Comparison of ENCODE assay signal across 8 cellular contexts in the genomic region with DNA sequence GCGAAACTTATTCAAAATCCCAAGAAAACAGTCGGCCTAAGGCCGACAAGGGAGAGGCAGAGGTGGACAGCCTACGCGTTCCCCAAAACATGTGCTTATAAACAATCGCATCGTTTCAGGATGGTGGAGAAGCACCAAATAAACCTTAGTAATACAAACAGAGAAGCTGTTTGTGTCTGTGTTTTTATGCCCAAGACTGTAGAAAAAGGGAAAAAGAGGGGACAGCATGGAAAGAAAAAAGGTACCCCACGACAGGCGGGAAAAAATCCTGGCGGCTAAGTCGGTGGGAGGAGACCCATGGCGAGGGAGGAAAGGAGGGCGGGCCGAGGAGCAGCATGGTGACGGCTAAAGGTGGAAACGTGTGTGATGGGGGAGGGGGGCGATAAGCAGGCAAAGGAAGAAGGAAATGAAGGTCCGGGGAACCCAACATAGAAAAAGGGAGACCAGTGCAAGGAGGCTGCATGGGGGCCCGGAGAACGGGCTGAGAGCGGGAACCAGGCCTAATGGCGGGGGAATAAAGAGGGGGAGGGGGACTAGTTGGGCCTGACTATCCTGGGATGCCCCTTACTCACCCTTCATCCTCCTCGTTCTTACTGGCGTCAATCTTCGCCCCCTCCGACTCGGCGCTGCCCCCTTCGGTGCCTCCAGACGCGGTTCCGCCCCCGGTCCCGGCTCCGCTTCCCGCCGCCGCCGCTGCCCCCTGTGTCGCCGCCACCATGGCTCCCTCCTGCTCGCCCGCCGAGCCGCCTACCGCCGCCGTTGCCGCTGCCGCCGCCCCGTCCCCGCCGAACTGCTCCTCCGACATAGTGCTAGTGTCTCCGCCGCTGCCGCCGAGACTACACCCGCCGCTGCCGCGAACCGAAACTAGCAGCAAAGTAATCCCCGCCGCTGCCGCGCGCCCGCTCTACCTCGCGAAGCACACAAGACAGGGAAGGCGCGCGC. TPM values are rescaled to one million over a fixed set of nuclear protein-coding genes. Genes with fewer than 3 reads are reported as not detected.
DNase-seq lines count a peak whose midpoint lies in the region; ATAC-seq and TF ChIP-seq lines count a peak whose summit lies in the region.

No MANE protein-coding gene starts in this region.

- H3K4me3 ChIP-seq in HCT116 (replicated peaks in 1 of 2; ENCODE audit: low read depth in 1 of 2, low read length in 2 of 2) (peak overlapping the region; percentile 67 to 84), MM.1S (ENCODE audit: low read length) (peak overlapping the region; percentile 98), SK-N-SH (ENCODE audit: low read depth in 2 of 2, low read length in 1 of 2) (peak overlapping the region; percentile 75 to 89), cardiac muscle cell (peak overlapping the region; percentile 83), transverse colon (peak overlapping the region; percentile 77 to 97 (median 86))

- CTCF ChIA-PET in HCT116 (lab: Charles Lee) (interaction anchor here (1.2 kb wide), 2 partner anchors 12 to 57 kb away, joined by 3 to 4 read pairs; a partner anchor contains a TSS), SK-N-SH (lab: Yijun Ruan, JAX) (interaction anchor here (1.0 to 3.2 kb wide), 5 partner anchors 32 to 58 kb away, joined by 3 to 15 read pairs (median 7); a partner anchor contains a TSS)

- H3K4me1 ChIP-seq in HCT116 (ENCODE audit: control insufficient read depth in 1 of 2, insufficient read depth in 2 of 2, low read length in 2 of 2): peaks cover 11 to 26% of the 10 kb centered on the region in 2 experiments
- peaks cover 29% of the 10 kb centered on the region for H3K4me1 ChIP-seq in MM.1S (ENCODE audit: low read length)
- peaks cover 13 to 14% of the 10 kb centered on the region in 2 experiments; a peak in 3 of 4 replicates for H3K4me1 ChIP-seq in SK-N-SH (ENCODE audit: control insufficient read depth in 1 of 2, insufficient read depth in 2 of 2, low read depth in 1 of 2, low read length in 1 of 2)
- H3K4me1 ChIP-seq in cardiac muscle cell (ENCODE audit: low read depth): peaks cover 36% of the 10 kb centered on the region
- peaks cover 21 to 53% (median 40%) of the 10 kb centered on the region in 4 donors for H3K4me1 ChIP-seq in transverse colon

- peaks cover 22% of the 10 kb centered on the region for H3F3A ChIP-seq in MM.1S (ENCODE audit: insufficient read depth, low read length)
- H3F3A ChIP-seq in SK-N-SH (replicated peaks; ENCODE audit: insufficient read depth): peaks cover 12% of the 10 kb centered on the region

- TF ChIP-seq POLR2A in HCT116 (IDR thresholded peaks at IDR 0.05; ENCODE audit: borderline replicate concordance, extremely low read depth, insufficient read depth, insufficient read length) (peak; percentile 28), transverse colon (IDR thresholded peaks at IDR 0.05) (no peak)

- H3K4me1 Mint-ChIP-seq in activated naive CD8-positive, alpha-beta T cell (ENCODE audit: low read depth): peaks cover 48% of the 10 kb centered on the region

- no peaks in the 10 kb centered on the region for H3K9me3 ChIP-seq in HCT116 (ENCODE audit: control insufficient read depth in 1 of 2, insufficient read depth in 1 of 2, low read depth in 1 of 2, low read length in 2 of 2)
- H3K9me3 ChIP-seq in MM.1S (replicated peaks; ENCODE audit: insufficient read depth, low read length): no peaks in the 10 kb centered on the region
- H3K9me3 ChIP-seq in SK-N-SH: no peaks in the 10 kb centered on the region
- no peaks in the 10 kb centered on the region for H3K9me3 ChIP-seq in cardiac muscle cell (ENCODE audit: low read depth)
- H3K9me3 ChIP-seq in transverse colon: no peaks in the 10 kb centered on the region

- H3K79me2 ChIP-seq in HCT116 (ENCODE audit: insufficient read depth, low read length) (peaks cover 82% of the 10 kb centered on the region), MM.1S (ENCODE audit: low read length) (peaks cover 80% of the 10 kb centered on the region), SK-N-SH (ENCODE audit: insufficient read depth) (peaks cover 88% of the 10 kb centered on the region)

- POLR2A ChIA-PET in HCT116 (lab: Charles Lee): interaction anchor here (0.7 to 1.9 kb wide), 7 partner anchors 11 to 66 kb away, joined by 3 to 39 read pairs (median 3); a partner anchor contains a TSS
- POLR2A ChIA-PET in SK-N-SH (lab: Yijun Ruan, JAX): interaction anchor here (0.9 to 1.4 kb wide), 5 partner anchors 17 to 56 kb away, joined by 3 to 44 read pairs (median 3); a partner anchor contains a TSS

- H3K4me3 Mint-ChIP-seq in activated naive CD8-positive, alpha-beta T cell: peak overlapping the region; percentile 99

- intact Hi-C loops in HCT116 (cut with micrococcal nuclease) (loop anchor here (5.0 kb wide), 1 partner anchor 424 kb away; a partner anchor contains a TSS), transverse colon (cut with DNase I; ENCODE audit: low total_unique reads) (loop anchor here (10.0 kb wide), 1 partner anchor 512 kb away; no protein-coding TSS in a partner anchor)

- H3K36me3 Mint-ChIP-seq in activated naive CD8-positive, alpha-beta T cell: peaks cover 23% of the 10 kb centered on the region

- BruUV-seq in HCT116 (replicated peaks; lab: Mats Ljungman, UMichigan): no TSS peak

- WGBS in SK-N-SH (ENCODE audit: low lambda C conversion rate): 1% methylated on average over 46 of the region's 75 CpGs
- WGBS in transverse colon (ENCODE audit: low coverage in 1 of 2), 2 donors: 0 to 1% methylated on average over 20 to 64 of the region's 75 CpGs

- H3K9me3 Mint-ChIP-seq in activated naive CD8-positive, alpha-beta T cell (ENCODE audit: low read depth): no peaks in the 10 kb centered on the region

- H3K36me3 ChIP-seq in HCT116 (ENCODE audit: control insufficient read depth in 1 of 2, insufficient read depth in 2 of 2, low read length in 2 of 2) (peaks cover 25 to 42% of the 10 kb centered on the region in 2 experiments), MM.1S (replicated peaks; ENCODE audit: insufficient read depth, low read length) (peaks cover 3% of the 10 kb centered on the region; the same call in 1 of the 2 replicates), SK-N-SH (replicated peaks in 1 of 2; ENCODE audit: control insufficient read depth in 1 of 2, insufficient read depth in 2 of 2, low read length in 1 of 2) (peaks cover 28 to 37% of the 10 kb centered on the region in 2 experiments), cardiac muscle cell (peaks cover 3% of the 10 kb centered on the region), transverse colon (no peaks in the 10 kb centered on the region)

- peak; percentile 50 for ATAC-seq in HCT116

- DNase-seq in GDM1 (lab: John Stamatoyannopoulos, UW): peak; percentile 77
- DNase-seq in HCT116 (ENCODE audit: low read depth, low spot score): peak; percentile 67
- DNase-seq in MM.1S: peak; percentile 80
- peak; percentile 71 for DNase-seq in SK-N-SH
- DNase-seq in cardiac muscle cell (ENCODE audit: low read depth in 1 of 2, low spot score in 1 of 2): peak; percentile 77 to 78
- DNase-seq in pons (ENCODE audit: low spot score): peak; percentile 62
- DNase-seq in transverse colon: peak; percentile 85

- peaks cover 42% of the 10 kb centered on the region for H4K20me1 ChIP-seq in HCT116 (ENCODE audit: insufficient read depth)
- peaks cover 42% of the 10 kb centered on the region for H4K20me1 ChIP-seq in MM.1S (ENCODE audit: insufficient read depth, low read length)
- peaks cover 56% of the 10 kb centered on the region for H4K20me1 ChIP-seq in SK-N-SH (ENCODE audit: insufficient read depth)

- RAD21 ChIA-PET in HCT116 (lab: Charles Lee; ENCODE audit: low non-redundant PET in 1 of 2, low total read pairs in 2 of 2, uncharacterized antibody in 2 of 2, unreplicated experiment in 2 of 2): interaction anchor here (0.6 to 0.8 kb wide), 2 partner anchors 56 to 57 kb away, joined by 3 to 4 read pairs; a partner anchor contains a TSS

- peak overlapping the region; percentile 100 for H3K27ac Mint-ChIP-seq in activated naive CD8-positive, alpha-beta T cell

- no peak overlapping the region for H2AFZ ChIP-seq in HCT116 (ENCODE audit: low read depth, low read length, poor library complexity, severe bottlenecking)
- H2AFZ ChIP-seq in MM.1S (ENCODE audit: low read length): peak overlapping the region; percentile 70
- H2AFZ ChIP-seq in SK-N-SH (ENCODE audit: low read depth): peak overlapping the region; percentile 75; the same call in 1 of the 2 replicates

- no peaks in the 10 kb centered on the region for H3K27me3 Mint-ChIP-seq in activated naive CD8-positive, alpha-beta T cell

- H3K9me2 ChIP-seq in HCT116 (ENCODE audit: insufficient read depth) (no peaks in the 10 kb centered on the region), MM.1S (replicated peaks; ENCODE audit: insufficient read depth, low read length) (no peaks in the 10 kb centered on the region), SK-N-SH (no peaks in the 10 kb centered on the region)

- H3K9ac ChIP-seq in HCT116 (ENCODE audit: low read length) (peak overlapping the region; percentile 98), MM.1S (ENCODE audit: low read length) (peak overlapping the region; percentile 100), SK-N-SH (peak overlapping the region; percentile 98)

- no peak for TF ChIP-seq RAD21 in HCT116 (IDR thresholded peaks at IDR 0.05; ENCODE audit: low read depth)
- no peak for TF ChIP-seq RAD21 in SK-N-SH (IDR thresholded peaks at IDR 0.05; ENCODE audit: low read length)

- TF ChIP-seq EP300 in SK-N-SH (IDR thresholded peaks at IDR 0.05; ENCODE audit: borderline replicate concordance in 1 of 2, low read depth in 1 of 2, low read length in 1 of 2): no peak
- no peak for TF ChIP-seq EP300 in transverse colon (IDR thresholded peaks at IDR 0.05; ENCODE audit: low read depth)

- H3K27ac ChIP-seq in HCT116 (ENCODE audit: low read depth, low read length) (peak overlapping the region; percentile 99), MM.1S (ENCODE audit: low read length) (peak overlapping the region; percentile 99), SK-N-SH (ENCODE audit: low read depth in 2 of 2, low read length in 1 of 2) (peak overlapping the region; percentile 96), cardiac muscle cell (peak overlapping the region; percentile 100), transverse colon (peak overlapping the region; percentile 97 to 100 (median 99))

- TF ChIP-seq CTCF in HCT116 (IDR thresholded peaks at IDR 0.05 in 2 of 3, conservative IDR thresholded peaks at IDR 0.05 in 1 of 3; ENCODE audit: borderline replicate concordance in 1 of 3, insufficient read depth in 1 of 3, low read depth in 2 of 3, low read length in 2 of 3) (no peak), MM.1S (IDR thresholded peaks at IDR 0.05; ENCODE audit: low read length) (no peak), SK-N-SH (IDR thresholded peaks at IDR 0.05) (no peak), cardiac muscle cell (IDR thresholded peaks at IDR 0.05; ENCODE audit: low read depth, low read length) (no peak), transverse colon (IDR thresholded peaks at IDR 0.05) (no peak)

- H3K27me3 ChIP-seq in HCT116 (ENCODE audit: insufficient read depth, low read length): no peaks in the 10 kb centered on the region
- no peaks in the 10 kb centered on the region for H3K27me3 ChIP-seq in MM.1S (replicated peaks; ENCODE audit: insufficient read depth, low read length)
- no peaks in the 10 kb centered on the region for H3K27me3 ChIP-seq in SK-N-SH (ENCODE audit: insufficient read depth)
- H3K27me3 ChIP-seq in cardiac muscle cell: no peaks in the 10 kb centered on the region
- H3K27me3 ChIP-seq in transverse colon: no peaks in the 10 kb centered on the region

- in situ Hi-C loops in transverse colon (cut with MboI; ENCODE audit: low pct_ligation_motif_present in 1 of 4, low pct_unique_long_range_greater_than_20kb in 1 of 4, low sequenced_read_pairs in 3 of 4): loop anchor here in 2 of 4 donors (10.0 kb wide), 2 partner anchors 52 to 62 kb away; a partner anchor contains a TSS

- peak overlapping the region; percentile 82 for H3K4me2 ChIP-seq in HCT116 (ENCODE audit: low read length)
- H3K4me2 ChIP-seq in MM.1S (ENCODE audit: low read depth, low read length): peak overlapping the region; percentile 81
- peak overlapping the region; percentile 96 for H3K4me2 ChIP-seq in SK-N-SH

RNA-seq across cellular contexts. Expression of a gene that starts 0.6 kb away (rescaled TPM):
- 357 TPM for total RNA-seq in HCT116 (2021; ENCODE audit: unreplicated experiment)
- polyA plus RNA-seq in HCT116 (2012): 258 and 261 TPM in 2 replicates
- polyA plus RNA-seq in SK-N-SH (2012; rRNA removed): 128 and 286 TPM in 2 replicates
- 214 and 242 TPM in 2 replicates for polyA plus RNA-seq in SK-N-SH (2012; cell fraction: cytosol; rRNA removed)
- 589 and 618 TPM in 2 replicates for polyA plus RNA-seq in SK-N-SH (2012; cell fraction: nucleus; rRNA removed)
- total RNA-seq in cardiac muscle cell: 73.2 and 175 TPM in 2 replicates
- 348 and 451 TPM in 2 replicates for polyA plus RNA-seq in cardiac muscle cell
- 100 to 1,000 TPM in 3 of 4 donors, 10 to 100 TPM in 1; 61.4 to 213 (median 130) TPM for total RNA-seq in transverse colon

RNA-seq across cellular contexts. Expression of a gene that starts 57.1 kb away (rescaled TPM):
- total RNA-seq in HCT116 (2021; ENCODE audit: unreplicated experiment): 206 TPM
- polyA plus RNA-seq in HCT116 (2012): 132 and 162 TPM in 2 replicates
- polyA plus RNA-seq in SK-N-SH (2012; rRNA removed): 200 and 210 TPM in 2 replicates
- 203 and 293 TPM in 2 replicates for polyA plus RNA-seq in SK-N-SH (2012; cell fraction: cytosol; rRNA removed)
- polyA plus RNA-seq in SK-N-SH (2012; cell fraction: nucleus; rRNA removed): 243 and 508 TPM in 2 replicates
- 299 and 311 TPM in 2 replicates for total RNA-seq in cardiac muscle cell
- 215 and 255 TPM in 2 replicates for polyA plus RNA-seq in cardiac muscle cell
- total RNA-seq in transverse colon: 100 to 1,000 TPM in 2 of 4 donors, 10 to 100 TPM in 2; 78.4 to 131 (median 100) TPM

RNA-seq across cellular contexts. Expression of a gene that starts 57.2 kb away (rescaled TPM):
- 53.4 TPM for total RNA-seq in HCT116 (2021; ENCODE audit: unreplicated experiment)
- polyA plus RNA-seq in HCT116 (2012): 37.1 and 43.2 TPM in 2 replicates
- 14.9 and 19.0 TPM in 2 replicates for polyA plus RNA-seq in SK-N-SH (2012; rRNA removed)
- 24.3 and 28.3 TPM in 2 replicates for polyA plus RNA-seq in SK-N-SH (2012; cell fraction: cytosol; rRNA removed)
- 6.4 and 11.7 TPM in 2 replicates for polyA plus RNA-seq in SK-N-SH (2012; cell fraction: nucleus; rRNA removed)
- total RNA-seq in cardiac muscle cell: 23.2 and 32.1 TPM in 2 replicates
- 43.2 and 43.4 TPM in 2 replicates for polyA plus RNA-seq in cardiac muscle cell
- 10 to 100 TPM in 3 of 4 donors, under 1 TPM in 1; 0.75 to 21.5 (median 15.8) TPM for total RNA-seq in transverse colon

Comparison
In these comparisons a context has a peak if more than half of its experiments do, and no peak if none do; other contexts are left out.
1. Peak in every context shown above with its lines: DNase-seq, ATAC-seq, H3K4me3 ChIP-seq and H3K27ac ChIP-seq.